7 cellular contexts compared by ENCODE assay signal in the genomic region with DNA sequence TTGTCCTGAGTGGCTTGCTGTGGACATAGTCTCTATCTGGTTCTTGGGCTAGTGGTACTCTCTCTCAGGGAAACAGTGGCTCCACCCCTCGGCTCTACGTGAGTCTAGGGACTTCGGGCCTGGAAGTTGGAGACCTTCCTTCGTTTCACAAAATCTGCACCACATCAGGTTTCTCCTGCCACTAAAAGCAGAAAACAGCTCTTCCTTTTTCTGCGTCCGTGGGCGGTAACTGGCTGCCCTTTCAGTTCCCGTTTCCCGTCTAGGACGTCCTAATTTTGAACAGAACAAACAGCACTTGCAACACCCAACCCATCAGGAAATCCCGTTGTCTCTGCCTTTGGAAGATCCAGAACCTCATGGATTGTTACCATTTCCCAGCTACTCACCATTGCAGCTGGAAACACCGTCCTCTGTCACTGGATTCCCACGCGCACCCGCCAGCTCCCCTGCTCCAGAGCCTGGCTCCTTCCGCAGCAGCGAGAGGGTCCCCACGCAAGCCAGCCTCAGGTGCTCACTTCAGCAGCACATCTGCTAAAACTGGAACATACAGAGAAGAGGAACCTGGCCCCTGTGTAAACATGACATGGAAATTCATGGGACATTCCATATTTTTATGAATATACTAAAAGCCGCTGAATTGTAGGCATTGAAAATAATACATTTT.
DNase-seq lines count a peak whose midpoint lies in the region; ATAC-seq and TF ChIP-seq lines count a peak whose summit lies in the region.

No MANE protein-coding gene starts in this region.

- H3K27ac ChIP-seq in HL-60 (replicated peaks) (no peak overlapping the region), tibial artery (peak overlapping the region; percentile 52 to 65)
- H3K27ac ChIP-seq in CD8-positive, alpha-beta T cell (ENCODE audit: low read depth, low read length), result no peak overlapping the region

- TF ChIP-seq CTCF in HL-60 (IDR thresholded peaks at IDR 0.05; ENCODE audit: insufficient read depth, low read length), result no peak
- TF ChIP-seq CTCF in tibial artery (IDR thresholded peaks at IDR 0.05), result no peak
- no peak for TF ChIP-seq CTCF in CD8-positive, alpha-beta T cell (IDR thresholded peaks at IDR 0.05)

- H3K4me3 ChIP-seq in HL-60 (replicated peaks; ENCODE audit: insufficient read depth, low read length) (no peak overlapping the region), tibial artery (no peak overlapping the region)
- H3K4me3 ChIP-seq in CD8-positive, alpha-beta T cell (ENCODE audit: low read depth, low read length), result no peak overlapping the region

- intact Hi-C loops in tibial artery (cut with DNase I; ENCODE audit: low total_unique reads), result loop anchor here (10.0 kb wide), 1 partner anchor 140 kb away; no protein-coding TSS in a partner anchor
- intact Hi-C loops in CD8-positive, alpha-beta T cell (cut with DNase I, micrococcal nuclease), result no loop called here

- H3K36me3 ChIP-seq in tibial artery, result no peaks in the 10 kb centered on the region
- no peaks in the 10 kb centered on the region for H3K36me3 ChIP-seq in CD8-positive, alpha-beta T cell (ENCODE audit: insufficient read depth, low read length)

- peaks cover 0 to 18% (median 10%) of the 10 kb centered on the region in 4 donors for H3K4me1 ChIP-seq in tibial artery
- H3K4me1 ChIP-seq in CD8-positive, alpha-beta T cell (ENCODE audit: insufficient read depth, low read length), result no peaks in the 10 kb centered on the region

- H3K27me3 ChIP-seq in HL-60 (ENCODE audit: insufficient read depth, poor library complexity, severe bottlenecking) (no peaks in the 10 kb centered on the region), tibial artery (no peaks in the 10 kb centered on the region)
- no peaks in the 10 kb centered on the region for H3K27me3 ChIP-seq in CD8-positive, alpha-beta T cell (ENCODE audit: insufficient read depth, low read length)

- H3K9me3 Mint-ChIP-seq in CD8-positive, alpha-beta T cell, result no peaks in the 10 kb centered on the region

- no peak overlapping the region for H3K4me3 Mint-ChIP-seq in CD8-positive, alpha-beta T cell

- H3K27ac Mint-ChIP-seq in CD8-positive, alpha-beta T cell, result no peak overlapping the region

- peak; percentile 80 for ATAC-seq in GM21381 (IDR thresholded peaks at IDR 0.05; ENCODE audit: unreplicated experiment)
- ATAC-seq in CD8-positive, alpha-beta T cell, result no peak

- POLR2A ChIA-PET in CD8-positive, alpha-beta T cell (lab: Charles Lee), result no interaction called here

- no peaks in the 10 kb centered on the region for H3K9me3 ChIP-seq in tibial artery
- no peaks in the 10 kb centered on the region for H3K9me3 ChIP-seq in CD8-positive, alpha-beta T cell (ENCODE audit: low read length)

- H3K4me1 Mint-ChIP-seq in CD8-positive, alpha-beta T cell (ENCODE audit: low read depth), result peaks cover 2% of the 10 kb centered on the region

- peak; percentile 9 to 35 for DNase-seq in HL-60 (ENCODE audit: low read depth in 1 of 2, low spot score in 1 of 2)
- DNase-seq in germinal center (ENCODE audit: low spot score), result peak; percentile 47
- peak; percentile 73 to 78 for DNase-seq in tibial artery
- no peak for DNase-seq in CD8-positive, alpha-beta T cell
- no peak for DNase-seq in NCI-H2196 (lab: John Stamatoyannopoulos, UW; ENCODE audit: unreplicated experiment)
- no peak for DNase-seq in stimulated activated CD4-positive, alpha-beta T cell treated with anti-CD3 and anti-CD28 coated beads, Interleukin-12 subunit alpha, Interleukin-12 subunit beta, amount 100 ng/mL, for 4 hours

- peaks cover 13% of the 10 kb centered on the region for H3K27me3 Mint-ChIP-seq in CD8-positive, alpha-beta T cell (ENCODE audit: low read depth)

- CTCF ChIA-PET in CD8-positive, alpha-beta T cell (lab: Charles Lee), result no interaction called here

- H3K36me3 Mint-ChIP-seq in CD8-positive, alpha-beta T cell, result no peaks in the 10 kb centered on the region

Comparison
In these comparisons a context has a peak if more than half of its experiments do, and no peak if none do; other contexts are left out.
1. DNase-seq: peak in HL-60 (2 of 2), germinal center (single experiment) and tibial artery (2 of 2); none in CD8-positive, alpha-beta T cell (0 of 7), NCI-H2196 (single experiment) and stimulated activated CD4-positive, alpha-beta T cell treated with anti-CD3 and anti-CD28 coated beads, Interleukin-12 subunit alpha, Interleukin-12 subunit beta, amount 100 ng/mL, for 4 hours (single experiment).
2. H3K27ac ChIP-seq: peak in tibial artery (2 of 2); none in HL-60 (single experiment) and CD8-positive, alpha-beta T cell (single experiment).